19 cellular contexts compared by ENCODE assay signal in genomic region chr18:43671431-43671830, GRCh38.
"Had no signal": no experiment of that assay in that cellular context is flagged by ENCODE, and none has a peak within 500 bp of the region (broad histone marks: within the 10 kb centered on the region; RNA-seq: fewer than 3 reads in every experiment).

No MANE protein-coding gene starts in this region.

- H3K36me3 Mint-ChIP-seq: activated naive CD4-positive, alpha-beta T cell treated with anti-CD3 and anti-CD28 coated beads, Interleukin-2, amount 10 ng/mL, durations not matched to agents 7 days and 5 days; stimulated activated naive B cell treated with anti-CD40 and anti-IgM and Interleukin-4, amounts not matched to agents 10 μg/mL and 1 μg/mL and 100 μg/mL, for 72 hours had no signal

- H3K36me3 ChIP-seq: esophagus squamous epithelium, left lung, sigmoid colon, thoracic aorta, upper lobe of left lung had no signal

- H3K4me1 ChIP-seq: esophagus squamous epithelium, left lung, upper lobe of left lung had no signal

- H3K9me3 ChIP-seq: esophagus squamous epithelium, left lung, sigmoid colon, thoracic aorta, upper lobe of left lung had no signal

- H3K4me1 Mint-ChIP-seq: activated naive CD4-positive, alpha-beta T cell treated with anti-CD3 and anti-CD28 coated beads, Interleukin-2, amount 10 ng/mL, durations not matched to agents 7 days and 5 days; activated naive CD8-positive, alpha-beta T cell treated with anti-CD3 and anti-CD28 coated beads, Interleukin-2, amount 50 U/mL, for 24 hours; stimulated activated naive B cell treated with anti-CD40 and anti-IgM and Interleukin-4, amounts not matched to agents 10 μg/mL and 1 μg/mL and 100 μg/mL, for 72 hours had no signal

- H3K4me3 Mint-ChIP-seq: activated naive CD4-positive, alpha-beta T cell treated with anti-CD3 and anti-CD28 coated beads, Interleukin-2, amount 10 ng/mL, durations not matched to agents 7 days and 5 days; activated naive CD8-positive, alpha-beta T cell treated with anti-CD3 and anti-CD28 coated beads, Interleukin-2, amount 50 U/mL, for 24 hours; activated T-cell treated with anti-CD3 and anti-CD28 coated beads, Interleukin-2, amount 50 U/mL, for 4 hours; nephron progenitor cell; stimulated activated naive B cell treated with anti-CD40 and anti-IgM and Interleukin-4, amounts not matched to agents 10 μg/mL and 1 μg/mL and 100 μg/mL, for 72 hours had no signal

- H3K4me3 ChIP-seq: coronary artery, esophagus squamous epithelium, hepatocyte, left lung, sigmoid colon, thoracic aorta, upper lobe of left lung had no signal

- ATAC-seq: activated naive CD8-positive, alpha-beta T cell treated with anti-CD3 and anti-CD28 coated beads, Interleukin-2, amount 50 U/mL, for 24 hours; activated T-cell treated with anti-CD3 and anti-CD28 coated beads, Interleukin-2, amount 50 U/mL, for 4 hours; left lung; stimulated activated naive B cell treated with anti-CD40 and anti-IgM and Interleukin-4, amounts not matched to agents 10 μg/mL and 1 μg/mL and 100 μg/mL, for 72 hours had no signal

- H3K27ac Mint-ChIP-seq: activated naive CD4-positive, alpha-beta T cell treated with anti-CD3 and anti-CD28 coated beads, Interleukin-2, amount 10 ng/mL, durations not matched to agents 7 days and 5 days; activated naive CD8-positive, alpha-beta T cell treated with anti-CD3 and anti-CD28 coated beads, Interleukin-2, amount 50 U/mL, for 24 hours; nephron progenitor cell; stimulated activated naive B cell treated with anti-CD40 and anti-IgM and Interleukin-4, amounts not matched to agents 10 μg/mL and 1 μg/mL and 100 μg/mL, for 72 hours had no signal

- H3K27me3 Mint-ChIP-seq: activated naive CD4-positive, alpha-beta T cell treated with anti-CD3 and anti-CD28 coated beads, Interleukin-2, amount 10 ng/mL, durations not matched to agents 7 days and 5 days had no signal

- H3K9me3 Mint-ChIP-seq: activated naive CD4-positive, alpha-beta T cell treated with anti-CD3 and anti-CD28 coated beads, Interleukin-2, amount 10 ng/mL, durations not matched to agents 7 days and 5 days; activated T-cell treated with anti-CD3 and anti-CD28 coated beads, Interleukin-2, amount 50 U/mL, for 4 hours had no signal

- DNase-seq: activated CD4-positive, alpha-beta T cell treated with anti-CD3 and anti-CD28 coated beads, Interleukin-2, amount 50 U/mL, for 1 hour; activated CD4-positive, CD25-positive, alpha-beta regulatory T cell treated with anti-CD3 and anti-CD28 coated beads, Interleukin-2, amount 50 U/mL, for 72 hours; activated CD8-positive, alpha-beta memory T cell treated with anti-CD3 and anti-CD28 coated beads, Interleukin-2, amount 50 U/mL, for 4 hours; activated effector memory CD4-positive, alpha-beta T cell treated with Interleukin-2 at 50 U/mL for 16 hours; activated naive CD4-positive, alpha-beta T cell treated with anti-CD3 and anti-CD28 coated beads, Interleukin-2, amount 10 ng/mL, durations not matched to agents 7 days and 5 days; activated naive CD8-positive, alpha-beta T cell treated with anti-CD3 and anti-CD28 coated beads, Interleukin-2, amount 50 U/mL, for 24 hours; activated T-cell treated with anti-CD3 and anti-CD28 coated beads, Interleukin-2, amount 50 U/mL, for 4 hours; anterior cingulate cortex; esophagus squamous epithelium; left lung; midbrain; nephron progenitor cell; nucleus accumbens; sigmoid colon; stimulated activated naive B cell treated with anti-CD40 and anti-IgM and Interleukin-4, amounts not matched to agents 10 μg/mL and 1 μg/mL and 100 μg/mL, for 72 hours; upper lobe of left lung had no signal

- H3K27me3 ChIP-seq: esophagus squamous epithelium, hepatocyte, left lung, sigmoid colon, upper lobe of left lung had no signal
